In genomic region chr3:45841701-45842491, GRCh38 we compare ENCODE assay signal across 8 cellular contexts. TPM values are rescaled to one million over a fixed set of nuclear protein-coding genes. Genes with fewer than 3 reads are reported as not detected.
A peak's percentile ranks its signal among the peaks of the same experiment; 100 is the strongest.
DNase-seq lines count a peak whose midpoint lies in the region; ATAC-seq and TF ChIP-seq lines count a peak whose summit lies in the region.

A gene with protein sequence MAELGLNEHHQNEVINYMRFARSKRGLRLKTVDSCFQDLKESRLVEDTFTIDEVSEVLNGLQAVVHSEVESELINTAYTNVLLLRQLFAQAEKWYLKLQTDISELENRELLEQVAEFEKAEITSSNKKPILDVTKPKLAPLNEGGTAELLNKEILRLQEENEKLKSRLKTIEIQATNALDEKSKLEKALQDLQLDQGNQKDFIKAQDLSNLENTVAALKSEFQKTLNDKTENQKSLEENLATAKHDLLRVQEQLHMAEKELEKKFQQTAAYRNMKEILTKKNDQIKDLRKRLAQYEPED (minus strand): TSS chr3:45842119. CDS start chr3:45841991, 128 bp downstream.

- peaks cover 3% of the 10 kb centered on the region for H3K36me3 ChIP-seq in upper lobe of right lung

- ATAC-seq in HG02763 (IDR thresholded peaks at IDR 0.05; ENCODE audit: unreplicated experiment) (peak; percentile 96), left ventricle myocardium superior (peak; percentile 99), upper lobe of right lung (peak; percentile 96)

- peak within 1 kb of the TSS; percentile 72 for H3K27ac Mint-ChIP-seq in T-helper 1 cell treated with Interleukin-12 subunit alpha and Interleukin-12 subunit beta and Interleukin-4 antibody, amounts not matched to agents 30 μg/mL and 1 μg/mL, for 36 hours
- peak within 1 kb of the TSS; percentile 93 for H3K27ac Mint-ChIP-seq in progenitor cell of endocrine pancreas

- no peaks in the 10 kb centered on the region for H3K9me3 ChIP-seq in upper lobe of right lung

- peak within 1 kb of the TSS; percentile 80 for H3K27ac ChIP-seq in upper lobe of right lung

- H3K9me3 Mint-ChIP-seq in T-helper 1 cell treated with Interleukin-12 subunit alpha and Interleukin-12 subunit beta and Interleukin-4 antibody, amounts not matched to agents 30 μg/mL and 1 μg/mL, for 36 hours, result no peaks in the 10 kb centered on the region
- H3K9me3 Mint-ChIP-seq in progenitor cell of endocrine pancreas (ENCODE audit: low read depth), result peaks cover 4% of the 10 kb centered on the region

- peaks cover 70% of the 10 kb centered on the region for H3K27me3 Mint-ChIP-seq in T-helper 1 cell treated with Interleukin-12 subunit alpha and Interleukin-12 subunit beta and Interleukin-4 antibody, amounts not matched to agents 30 μg/mL and 1 μg/mL, for 36 hours (ENCODE audit: low read depth)
- H3K27me3 Mint-ChIP-seq in progenitor cell of endocrine pancreas, result peaks cover 36% of the 10 kb centered on the region

- H3K4me1 ChIP-seq in upper lobe of right lung, result peaks cover 14% of the 10 kb centered on the region

- intact Hi-C loops in left ventricle myocardium superior (cut with micrococcal nuclease) (no loop called here), upper lobe of right lung (cut with DNase I) (no loop called here)

- H3K36me3 Mint-ChIP-seq in T-helper 1 cell treated with Interleukin-12 subunit alpha and Interleukin-12 subunit beta and Interleukin-4 antibody, amounts not matched to agents 30 μg/mL and 1 μg/mL, for 36 hours (ENCODE audit: low read depth), result peaks cover 4% of the 10 kb centered on the region
- H3K36me3 Mint-ChIP-seq in progenitor cell of endocrine pancreas (ENCODE audit: insufficient read depth), result no peaks in the 10 kb centered on the region

- H3K4me3 ChIP-seq in GM08714 (ENCODE audit: low read length), result peak within 1 kb of the TSS; percentile 65
- H3K4me3 ChIP-seq in upper lobe of right lung, result peak within 1 kb of the TSS; percentile 70

- peaks cover 22% of the 10 kb centered on the region for H3K4me1 Mint-ChIP-seq in T-helper 1 cell treated with Interleukin-12 subunit alpha and Interleukin-12 subunit beta and Interleukin-4 antibody, amounts not matched to agents 30 μg/mL and 1 μg/mL, for 36 hours (ENCODE audit: low read depth)
- H3K4me1 Mint-ChIP-seq in progenitor cell of endocrine pancreas (ENCODE audit: low read depth), result peaks cover 6% of the 10 kb centered on the region

- TF ChIP-seq CTCF in progenitor cell of endocrine pancreas (IDR thresholded peaks at IDR 0.05; ENCODE audit: unreplicated experiment), result no peak
- no peak for TF ChIP-seq CTCF in upper lobe of right lung (IDR thresholded peaks at IDR 0.05)

- DNase-seq in NCI-H146 treated with DMSO at 0.1 percent for 48 hours (lab: John Stamatoyannopoulos, UW; ENCODE audit: unreplicated experiment) (peak; percentile 88), amygdala (lab: John Stamatoyannopoulos, UW) (peak; percentile 36 to 95 (median 86)), left ventricle myocardium superior (peak; percentile 90), progenitor cell of endocrine pancreas (ENCODE audit: low spot score, unreplicated experiment) (peak; percentile 74), upper lobe of right lung (peak; percentile 91)

- H3K27me3 ChIP-seq in upper lobe of right lung, result no peaks in the 10 kb centered on the region

- peak within 1 kb of the TSS; percentile 91 for H3K4me3 Mint-ChIP-seq in T-helper 1 cell treated with Interleukin-12 subunit alpha and Interleukin-12 subunit beta and Interleukin-4 antibody, amounts not matched to agents 30 μg/mL and 1 μg/mL, for 36 hours
- H3K4me3 Mint-ChIP-seq in progenitor cell of endocrine pancreas (ENCODE audit: low read depth), result peak within 1 kb of the TSS; percentile 92

RNA-seq across cellular contexts. Expression of the gene that starts here (rescaled TPM):
- 10.1 TPM for total RNA-seq in left ventricle myocardium superior
- total RNA-seq in progenitor cell of endocrine pancreas, result 28.1 and 29.3 TPM in 2 replicates
- 22.8 TPM for total RNA-seq in upper lobe of right lung

Comparison
In these comparisons a context has a peak if more than half of its experiments do, and no peak if none do; other contexts are left out.
1. Peak in every context shown above with its lines: DNase-seq, ATAC-seq, H3K4me3 ChIP-seq and H3K27ac ChIP-seq.